16 cellular contexts compared by ENCODE assay signal in genomic region chr11:11207428-11207827, GRCh38.
"Had no signal": no experiment of that assay in that cellular context is flagged by ENCODE, and none has a peak within 500 bp of the region (broad histone marks: within the 10 kb centered on the region; RNA-seq: fewer than 3 reads in every experiment).

No MANE protein-coding gene starts in this region.

- FAIRE-seq: pancreas had no signal

- H3K27me3 ChIP-seq: body of pancreas, pancreas had no signal

- H3K4me3 ChIP-seq: body of pancreas, pancreas, thoracic aorta had no signal

- DNase-seq: activated CD4-positive, alpha-beta T cell treated with anti-CD3 and anti-CD28 coated beads for 1 hour; activated CD4-positive, alpha-beta T cell treated with anti-CD3 and anti-CD28 coated beads, Interleukin-2, amount 50 U/mL, for 48 hours; activated CD8-positive, alpha-beta memory T cell treated with anti-CD3 and anti-CD28 coated beads, Interleukin-2, amount 10 ng/mL, durations not matched to agents 7 days and 5 days; activated effector memory CD4-positive, alpha-beta T cell treated with Interleukin-2 at 50 U/mL for 16 hours; activated T-cell treated with anti-CD3 and anti-CD28 coated beads, Interleukin-2, amount 50 U/mL, for 24 hours; amniotic stem cell; body of pancreas; effector memory CD4-positive, alpha-beta T cell; hippocampal formation; kidney glomerular epithelial cell; pancreas; stimulated activated CD4-positive, alpha-beta T cell treated with anti-CD3 and anti-CD28 coated beads, Interleukin-15, amount 100 ng/mL, for 24 hours; stimulated activated CD4-positive, alpha-beta T cell treated with anti-CD3 and anti-CD28 coated beads, Interleukin-4, amount 100 ng/mL, for 24 hours; stimulated activated naive CD8-positive, alpha-beta T cell treated with anti-CD3 and anti-CD28 coated beads, Interleukin-15, amount 100 ng/mL, for 72 hours had no signal

- H3K9me3 ChIP-seq: pancreas had no signal

- H3K36me3 ChIP-seq: pancreas, thoracic aorta had no signal

- H3K4me1 ChIP-seq: body of pancreas, pancreas had no signal

- H3K27ac ChIP-seq: body of pancreas, epithelial cell of prostate, pancreas, thoracic aorta had no signal
